In genomic region chr4:124636793-124637192, GRCh38 we compare ENCODE assay signal across 28 cellular contexts.
DNase-seq lines count a peak whose midpoint lies in the region; ATAC-seq, FAIRE-seq and TF ChIP-seq lines count a peak whose summit lies in the region.
"Had no signal": no experiment of that assay in that cellular context is flagged by ENCODE, and none has a peak within 500 bp of the region (broad histone marks: within the 10 kb centered on the region; RNA-seq: fewer than 3 reads in every experiment).

No MANE protein-coding gene starts in this region.

- H3K36me3 ChIP-seq in H1 (ENCODE audit: control insufficient read depth in 2 of 4, insufficient read depth in 4 of 4, low read length in 3 of 4) (no peaks in the 10 kb centered on the region), mesenchymal stem cell (ENCODE audit: control insufficient read depth in 1 of 2, insufficient read depth in 2 of 2, low read depth in 1 of 2, low read length in 2 of 2) (no peaks in the 10 kb centered on the region)
- H3K36me3 ChIP-seq: BLaER1 treated with 17β-estradiol and CSF1 and Interleukin-3, amounts not matched to agents 10 nM and 100 nM; gastrocnemius medialis; lower lobe of right lung; upper lobe of left lung had no signal

- no peak overlapping the region for H3K27ac Mint-ChIP-seq in stimulated activated effector memory CD8-positive, alpha-beta T cell treated with anti-CD3 and anti-CD28 coated beads, Interleukin-12 subunit alpha, Interleukin-12 subunit beta, amount 100 ng/mL, for 72 hours
- H3K27ac Mint-ChIP-seq: HFFc6; T-helper 1 cell treated with Interleukin-12 subunit alpha and Interleukin-12 subunit beta and Interleukin-4 antibody, amounts not matched to agents 30 μg/mL and 1 μg/mL, for 36 hours had no signal

- no peak overlapping the region for H3K4me3 ChIP-seq in H1 (ENCODE audit: extremely low read depth in 1 of 4, insufficient read depth in 2 of 4, low read depth in 3 of 4, low read length in 4 of 4)
- no peak overlapping the region for H3K4me3 ChIP-seq in mesenchymal stem cell (ENCODE audit: insufficient read depth in 1 of 2, low read depth in 1 of 2, low read length in 2 of 2)
- H3K4me3 ChIP-seq: BLaER1 treated with 17β-estradiol and CSF1 and Interleukin-3, amounts not matched to agents 10 nM and 100 nM; gastrocnemius medialis; lower lobe of right lung; upper lobe of left lung had no signal

- TF ChIP-seq CTCF in H1 (IDR thresholded peaks at IDR 0.05; ENCODE audit: control extremely low read depth in 1 of 3, insufficient read depth in 1 of 3, low read depth in 1 of 3, low read length in 3 of 3): no peak

- H3K14ac ChIP-seq in H1 (ENCODE audit: insufficient read length): no peak overlapping the region
- no peak overlapping the region for H3K14ac ChIP-seq in mesenchymal stem cell (ENCODE audit: low read length in 2 of 2)

- H3K36me3 Mint-ChIP-seq in stimulated activated effector memory CD8-positive, alpha-beta T cell treated with anti-CD3 and anti-CD28 coated beads, Interleukin-12 subunit alpha, Interleukin-12 subunit beta, amount 100 ng/mL, for 72 hours: no peaks in the 10 kb centered on the region

- H3K23me2 ChIP-seq in H1 (ENCODE audit: low read depth, low read length): no peaks in the 10 kb centered on the region

- H3K4ac ChIP-seq in H1 (replicated peaks; ENCODE audit: insufficient read length, low read depth, low read length) (no peak overlapping the region), mesenchymal stem cell (ENCODE audit: low read depth in 1 of 2, low read length in 2 of 2) (no peak overlapping the region)

- ATAC-seq in GM18505 (IDR thresholded peaks at IDR 0.05; ENCODE audit: unreplicated experiment) (no peak), GM19467 (IDR thresholded peaks at IDR 0.05; ENCODE audit: unreplicated experiment) (no peak)
- no peak for ATAC-seq in stimulated activated effector memory CD8-positive, alpha-beta T cell treated with anti-CD3 and anti-CD28 coated beads, Interleukin-12 subunit alpha, Interleukin-12 subunit beta, amount 100 ng/mL, for 72 hours
- ATAC-seq: esophagus mucosa, gastrocnemius medialis, lower lobe of right lung had no signal

- no peak overlapping the region for H2BK20ac ChIP-seq in H1 (ENCODE audit: low read length)

- no peak overlapping the region for H4K5ac ChIP-seq in H1 (ENCODE audit: insufficient read length, low read depth, low read length)

- H3K4me2 ChIP-seq in H1 (ENCODE audit: insufficient read depth in 1 of 2, low read depth in 2 of 2, low read length in 2 of 2): peak overlapping the region in 1 of 2 experiments; percentile 8; a peak in 1 of 4 replicates
- no peak overlapping the region for H3K4me2 ChIP-seq in mesenchymal stem cell (ENCODE audit: low read length, poor library complexity, severe bottlenecking)
- H3K4me2 ChIP-seq: BLaER1 treated with 17β-estradiol and CSF1 and Interleukin-3, amounts not matched to agents 10 nM and 100 nM had no signal

- TF ChIP-seq POLR2A in H1 (IDR thresholded peaks at IDR 0.05; ENCODE audit: control extremely low read depth in 1 of 2, low read depth in 2 of 2, low read length in 2 of 2): no peak
- no peak for TF ChIP-seq POLR2A in GM18505 (IDR thresholded peaks at IDR 0.05; ENCODE audit: borderline replicate concordance, extremely low read depth, insufficient read depth, insufficient read length)

- TF ChIP-seq EP300 in H1 (IDR thresholded peaks at IDR 0.05; ENCODE audit: borderline replicate concordance in 1 of 2, low read depth in 2 of 2, low read length in 2 of 2): peak in 1 of 2 experiments; percentile 85; a peak in 1 of 3 replicates

- CTCF ChIA-PET in H1 (lab: Charles Lee; ENCODE audit: partially characterized antibody): interaction anchor here (0.7 kb wide), 1 partner anchor 18 kb away, joined by 3 read pairs; no protein-coding TSS in a partner anchor

- H2AFZ ChIP-seq in H1 (ENCODE audit: low read length) (no peak overlapping the region), mesenchymal stem cell (ENCODE audit: low read depth, low read length) (no peak overlapping the region)

- H3K79me1 ChIP-seq in H1 (ENCODE audit: low read depth, low read length) (no peaks in the 10 kb centered on the region), mesenchymal stem cell (replicated peaks; ENCODE audit: low read length, poor library complexity, severe bottlenecking) (no peaks in the 10 kb centered on the region)

- peak; percentile 64 for DNase-seq in ACHN
- peak; percentile 34 to 63 for DNase-seq in NCI-H524 (lab: John Stamatoyannopoulos, UW)
- DNase-seq in H1 (ENCODE audit: low read depth in 1 of 2, low spot score in 2 of 2): peak in 1 of 2 experiments; percentile 58
- no peak for DNase-seq in mesenchymal stem cell
- DNase-seq in GM19240 (ENCODE audit: insufficient read length, low spot score): no peak
- no peak for DNase-seq in stimulated activated effector memory CD8-positive, alpha-beta T cell treated with anti-CD3 and anti-CD28 coated beads, Interleukin-12 subunit alpha, Interleukin-12 subunit beta, amount 100 ng/mL, for 72 hours (ENCODE audit: low spot score in 2 of 2)
- DNase-seq: activated CD4-positive, alpha-beta T cell treated with anti-CD3 and anti-CD28 coated beads, Interleukin-2, amount 50 U/mL, for 4 hours; activated effector memory CD4-positive, alpha-beta T cell treated with anti-CD3 and anti-CD28 coated beads, Interleukin-2, amount 50 U/mL, for 16 hours; caudate nucleus; effector CD4-positive, alpha-beta T cell; gastrocnemius medialis; GDM1; HFFc6; KBM-7; lower lobe of right lung; MV-4-11; NCI-H2029; NCI-H510A treated with DMSO at 0.1 percent for 48 hours; posterior cingulate gyrus; stimulated activated CD4-positive, alpha-beta T cell treated with anti-CD3 and anti-CD28 coated beads, Interleukin-2, amount 100 ng/mL, for 24 hours; upper lobe of left lung had no signal

- 0% methylated on average over 1 of the region's 1 CpG; no CpG with 5 or more reads in 1 of the 2 experiments for WGBS in H1 (ENCODE audit: extremely low coverage in 1 of 2, insufficient coverage in 1 of 2, insufficient read length in 1 of 2, insufficient replicate concordance in 2 of 2, low coverage in 1 of 2, low lambda C conversion rate in 2 of 2, missing lambda C conversion rate in 1 of 2), 2 experiments
- WGBS in mesenchymal stem cell: 89% methylated on average over 1 of the region's 1 CpG

- H2AK5ac ChIP-seq in H1 (ENCODE audit: low read depth, low read length) (no peak overlapping the region), mesenchymal stem cell (ENCODE audit: low read length, severe bottlenecking) (no peak overlapping the region)

- no peak overlapping the region for H3K56ac ChIP-seq in H1 (replicated peaks; ENCODE audit: insufficient read length, low read depth, low read length)

- in situ Hi-C loops in ACHN (cut with HindIII; ENCODE audit: low pct_ligation_motif_present, low pct_unique_long_range_greater_than_20kb, low sequenced_read_pairs): no loop called here

- no peak overlapping the region for H2BK120ac ChIP-seq in H1 (replicated peaks; ENCODE audit: low read depth, low read length)
- H2BK120ac ChIP-seq in mesenchymal stem cell (ENCODE audit: low read depth, low read length): no peak overlapping the region

- TF ChIP-seq RAD21 in H1 (IDR thresholded peaks at IDR 0.05 in 1 of 2, conservative IDR thresholded peaks at IDR 0.05 in 1 of 2; ENCODE audit: low read depth in 2 of 2, low read length in 2 of 2): peak in 1 of 2 experiments; percentile 21; a peak in 1 of 4 replicates

- no peak overlapping the region for H3K9ac ChIP-seq in H1 (replicated peaks in 1 of 4; ENCODE audit: extremely low read depth in 1 of 4, low read depth in 3 of 4, low read length in 3 of 4)
- H3K9ac ChIP-seq in mesenchymal stem cell (ENCODE audit: low read length): no peak overlapping the region
- H3K9ac ChIP-seq: BLaER1 treated with 17β-estradiol and CSF1 and Interleukin-3, amounts not matched to agents 10 nM and 100 nM had no signal

- H4K8ac ChIP-seq in H1 (ENCODE audit: extremely low read depth, insufficient read depth, low read length): no peak overlapping the region
- H4K8ac ChIP-seq in mesenchymal stem cell (ENCODE audit: low read length): peak overlapping the region; percentile 63

- no peaks in the 10 kb centered on the region for H4K20me1 ChIP-seq in H1 (replicated peaks in 1 of 2; ENCODE audit: control insufficient read depth in 1 of 2, insufficient read depth in 2 of 2, low read length in 2 of 2)
- H4K20me1 ChIP-seq: BLaER1 treated with 17β-estradiol and CSF1 and Interleukin-3, amounts not matched to agents 10 nM and 100 nM had no signal

- H2BK5ac ChIP-seq in H1 (ENCODE audit: low read depth, low read length) (peak overlapping the region; percentile 58; the same call in 1 of the 2 replicates), mesenchymal stem cell (ENCODE audit: low read depth, low read length, poor library complexity, severe bottlenecking) (no peak overlapping the region)

- H3K23ac ChIP-seq in H1 (ENCODE audit: insufficient read length) (no peak overlapping the region), mesenchymal stem cell (ENCODE audit: low read length in 2 of 2) (no peak overlapping the region)

- H4K91ac ChIP-seq in H1 (replicated peaks; ENCODE audit: insufficient read length, low read length) (no peak overlapping the region), mesenchymal stem cell (ENCODE audit: low read length) (no peak overlapping the region)

- no peaks in the 10 kb centered on the region for H3K79me2 ChIP-seq in H1 (ENCODE audit: control insufficient read depth in 1 of 2, insufficient read depth in 2 of 2, low read length in 2 of 2)

- H3K4me1 ChIP-seq in H1 (replicated peaks in 1 of 4; ENCODE audit: control insufficient read depth in 3 of 4, insufficient read depth in 4 of 4, low read length in 3 of 4) (peaks cover 0 to 6% (median 5%) of the 10 kb centered on the region in 4 experiments; a peak in 5 of 7 replicates), mesenchymal stem cell (ENCODE audit: control insufficient read depth, insufficient read depth, low read depth, low read length) (no peaks in the 10 kb centered on the region)
- H3K4me1 ChIP-seq: gastrocnemius medialis, lower lobe of right lung had no signal

- no peaks in the 10 kb centered on the region for H3K4me1 Mint-ChIP-seq in stimulated activated effector memory CD8-positive, alpha-beta T cell treated with anti-CD3 and anti-CD28 coated beads, Interleukin-12 subunit alpha, Interleukin-12 subunit beta, amount 100 ng/mL, for 72 hours

- H3K9me3 ChIP-seq in H1 (ENCODE audit: insufficient read depth in 2 of 2, low read depth in 1 of 2, low read length in 1 of 2) (no peaks in the 10 kb centered on the region), mesenchymal stem cell (ENCODE audit: control insufficient read depth, low read length) (no peaks in the 10 kb centered on the region)
- H3K9me3 ChIP-seq: BLaER1 treated with 17β-estradiol and CSF1 and Interleukin-3, amounts not matched to agents 10 nM and 100 nM; gastrocnemius medialis; lower lobe of right lung; upper lobe of left lung had no signal

- FAIRE-seq in H1 (lab: Jason Lieb, UNC): peak; percentile 95
- FAIRE-seq: A204.1 had no signal

- H3K4me3 Mint-ChIP-seq in stimulated activated effector memory CD8-positive, alpha-beta T cell treated with anti-CD3 and anti-CD28 coated beads, Interleukin-12 subunit alpha, Interleukin-12 subunit beta, amount 100 ng/mL, for 72 hours: no peak overlapping the region
- H3K4me3 Mint-ChIP-seq: HFFc6; T-helper 1 cell treated with Interleukin-12 subunit alpha and Interleukin-12 subunit beta and Interleukin-4 antibody, amounts not matched to agents 30 μg/mL and 1 μg/mL, for 36 hours had no signal

- no peak overlapping the region for H3K18ac ChIP-seq in H1 (ENCODE audit: extremely low read depth, low read length)
- no peak overlapping the region for H3K18ac ChIP-seq in mesenchymal stem cell (ENCODE audit: low read depth in 1 of 2, low read length in 2 of 2)

- H3K27me3 ChIP-seq in H1 (replicated peaks in 1 of 4; ENCODE audit: control insufficient read depth in 3 of 4, extremely low read depth in 1 of 4, insufficient read depth in 3 of 4, low read length in 3 of 4) (no peaks in the 10 kb centered on the region), mesenchymal stem cell (ENCODE audit: control insufficient read depth in 1 of 2, insufficient read depth in 1 of 2, low read length in 2 of 2) (no peaks in the 10 kb centered on the region)
- H3K27me3 ChIP-seq: BLaER1 treated with 17β-estradiol and CSF1 and Interleukin-3, amounts not matched to agents 10 nM and 100 nM; gastrocnemius medialis; upper lobe of left lung had no signal

- POLR2A ChIA-PET in H1 (lab: Charles Lee; ENCODE audit: partially characterized antibody): no interaction called here

- H3K27ac ChIP-seq in H1 (ENCODE audit: low read depth, low read length) (no peak overlapping the region), mesenchymal stem cell (ENCODE audit: low read length, poor library complexity, severe bottlenecking) (peak overlapping the region; percentile 68)
- H3K27ac ChIP-seq: BLaER1 treated with 17β-estradiol and CSF1 and Interleukin-3, amounts not matched to agents 10 nM and 100 nM; gastrocnemius medialis; lower lobe of right lung; upper lobe of left lung; VCaP had no signal

- peaks cover 3% of the 10 kb centered on the region for H3K9me3 Mint-ChIP-seq in stimulated activated effector memory CD8-positive, alpha-beta T cell treated with anti-CD3 and anti-CD28 coated beads, Interleukin-12 subunit alpha, Interleukin-12 subunit beta, amount 100 ng/mL, for 72 hours
- H3K9me3 Mint-ChIP-seq: HFFc6; T-helper 1 cell treated with Interleukin-12 subunit alpha and Interleukin-12 subunit beta and Interleukin-4 antibody, amounts not matched to agents 30 μg/mL and 1 μg/mL, for 36 hours had no signal

- H2BK15ac ChIP-seq in H1 (ENCODE audit: low read length) (no peak overlapping the region), mesenchymal stem cell (ENCODE audit: low read depth, poor library complexity, severe bottlenecking) (no peak overlapping the region)

- H2BK12ac ChIP-seq in H1 (ENCODE audit: low read depth, low read length) (no peak overlapping the region), mesenchymal stem cell (ENCODE audit: low read length in 2 of 2) (no peak overlapping the region)

Comparison
In these comparisons a context has a peak if more than half of its experiments do, and no peak if none do; other contexts are left out.
1. DNase-seq: peak in ACHN (single experiment) and NCI-H524 (2 of 2); none in mesenchymal stem cell (single experiment), GM19240 (single experiment) and stimulated activated effector memory CD8-positive, alpha-beta T cell treated with anti-CD3 and anti-CD28 coated beads, Interleukin-12 subunit alpha, Interleukin-12 subunit beta, amount 100 ng/mL, for 72 hours (0 of 2).